Comparison of ENCODE assay signal across 19 cellular contexts in the genomic region with DNA sequence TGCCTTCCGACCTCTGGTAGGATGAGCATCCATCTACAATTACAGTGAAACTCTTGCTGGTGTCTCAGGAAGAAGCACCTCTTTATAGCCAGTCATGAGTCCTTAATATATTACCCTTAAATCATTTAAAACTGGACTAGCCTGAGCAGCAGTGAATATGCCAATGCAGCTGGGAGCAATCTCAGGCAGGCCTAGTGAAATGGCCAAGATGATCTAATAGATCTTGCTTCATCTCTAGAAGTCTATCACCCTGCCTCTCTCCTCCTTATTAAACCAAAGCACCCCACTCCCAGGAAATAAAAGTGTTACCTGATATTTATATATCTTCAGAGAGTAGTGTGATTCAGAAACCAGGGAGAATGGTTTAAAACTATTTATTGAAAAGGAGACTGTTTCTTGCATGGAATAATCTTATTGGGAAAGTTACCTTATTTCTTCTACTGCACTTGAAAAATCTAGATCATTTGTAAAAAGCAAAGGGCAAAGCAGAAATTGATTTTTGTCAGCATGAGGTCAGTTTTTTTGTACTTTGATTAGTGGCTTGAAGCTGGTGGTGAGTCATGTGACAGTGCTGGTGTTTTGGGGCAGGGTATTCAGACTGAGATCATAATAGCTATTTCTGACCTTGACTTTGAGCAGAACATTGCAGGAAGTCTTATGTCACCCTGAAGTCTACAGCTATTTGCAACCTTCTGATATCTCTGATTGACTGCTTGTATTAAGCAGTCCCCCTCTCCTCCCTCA.
"Had no signal": no experiment of that assay in that cellular context is flagged by ENCODE, and none has a peak within 500 bp of the region (broad histone marks: within the 10 kb centered on the region; RNA-seq: fewer than 3 reads in every experiment).

No MANE protein-coding gene starts in this region.

- DNase-seq: colonic mucosa; dermis blood vessel endothelial cell; effector CD4-positive, alpha-beta T cell; foreskin keratinocyte; kidney; left colon; natural killer cell; posterior cingulate gyrus; sigmoid colon; small intestine; stimulated activated CD4-positive, alpha-beta T cell treated with anti-CD3 and anti-CD28 coated beads, Interleukin-12 subunit alpha, Interleukin-12 subunit beta, amount 100 ng/mL, for 4 hours; stimulated activated naive CD4-positive, alpha-beta T cell; stomach; substantia nigra; transverse colon had no signal

- ATAC-seq: esophagus mucosa, foreskin keratinocyte, left colon, natural killer cell had no signal

- H3K4me3 ChIP-seq: colonic mucosa, hepatocyte, sigmoid colon, stomach, thoracic aorta, transverse colon had no signal

- H3K27ac ChIP-seq: colonic mucosa, foreskin keratinocyte, hepatocyte, sigmoid colon, stomach, thoracic aorta, transverse colon had no signal

- H3K4me1 ChIP-seq: colonic mucosa, foreskin keratinocyte, sigmoid colon, stomach, transverse colon had no signal

- H3K4me1 Mint-ChIP-seq: natural killer cell had no signal

- H3K4me2 ChIP-seq: hepatocyte had no signal

- H3K36me3 ChIP-seq: colonic mucosa, sigmoid colon, stomach, thoracic aorta, transverse colon had no signal

- H3K79me2 ChIP-seq: hepatocyte had no signal

- H2AFZ ChIP-seq: hepatocyte had no signal

- H3K27me3 ChIP-seq: colonic mucosa, foreskin keratinocyte, sigmoid colon had no signal

- H3K4me3 Mint-ChIP-seq: natural killer cell, neural crest cell had no signal

- H3K27ac Mint-ChIP-seq: natural killer cell had no signal

- H3K9me3 ChIP-seq: colonic mucosa had no signal
